Comparison of ENCODE assay signal across 8 cellular contexts in genomic region chr16:2857451-2858244, GRCh38. TPM values are rescaled to one million over a fixed set of nuclear protein-coding genes. Genes with fewer than 3 reads are reported as not detected.
A peak's percentile ranks its signal among the peaks of the same experiment; 100 is the strongest.
DNase-seq lines count a peak whose midpoint lies in the region; ATAC-seq, FAIRE-seq and TF ChIP-seq lines count a peak whose summit lies in the region.
"Had no signal": no experiment of that assay in that cellular context is flagged by ENCODE, and none has a peak within 500 bp of the region (broad histone marks: within the 10 kb centered on the region; RNA-seq: fewer than 3 reads in every experiment).

PRSS22 (minus strand) TSS chr16:2858170; CDS start chr16:2858104, 66 bp downstream.

- H3K27me3 ChIP-seq in H7 (ENCODE audit: control insufficient read depth, insufficient read depth, low read length) (peaks cover 18% of the 10 kb centered on the region; the same call in 1 of the 2 replicates), small intestine (ENCODE audit: control insufficient read depth in 2 of 2, insufficient read depth in 2 of 2, low read length in 2 of 2) (peaks cover 0 to 13% of the 10 kb centered on the region in 2 donors)

- H3K27ac ChIP-seq in small intestine (ENCODE audit: low read depth in 1 of 2, low read length in 1 of 2) = peak within 1 kb of the TSS in 1 of 2 donors; percentile 81

- H3K9me3 Mint-ChIP-seq in glutamatergic neuron (ENCODE audit: unreplicated experiment) = peaks cover 3% of the 10 kb centered on the region

- H3K9me3 ChIP-seq in T-helper 17 cell (ENCODE audit: control insufficient read depth, low read length, poor library complexity, severe bottlenecking) = no peaks in the 10 kb centered on the region
- no peaks in the 10 kb centered on the region for H3K9me3 ChIP-seq in small intestine (ENCODE audit: control insufficient read depth, low read depth)

- H3K4me1 Mint-ChIP-seq in T-helper 17 cell (peaks cover 4% of the 10 kb centered on the region), glutamatergic neuron (ENCODE audit: low read depth, unreplicated experiment) (peaks cover 2% of the 10 kb centered on the region)

- DNase-seq in H7 (peak; percentile 82), T-helper 17 cell (no peak), glutamatergic neuron (peak; percentile 28), small intestine (peak; percentile 53), NCI-H1048 (lab: John Stamatoyannopoulos, UW) (no peak)
- no peak for DNase-seq in effector CD8-positive, alpha-beta T cell (lab: John Stamatoyannopoulos, UW)
- no peak for DNase-seq in stimulated activated CD4-positive, alpha-beta T cell treated with anti-CD3 and anti-CD28 coated beads, Interleukin-1b, Interleukin-23, amount 100 ng/mL, for 48 hours
- DNase-seq: Right ventricle myocardium superior had no signal

- H3K4me3 ChIP-seq in H7 (ENCODE audit: insufficient read depth, low read depth, low read length) (peak within 1 kb of the TSS; percentile 47), small intestine (ENCODE audit: low read depth in 1 of 2, low read length in 2 of 2) (peak within 1 kb of the TSS; percentile 27 to 37)

- no peak for FAIRE-seq in small intestine (lab: Jason Lieb, UNC)

- WGBS in small intestine, 3 donors = 2 to 5% (median 4%) methylated on average over 36 to 42 of the region's 42 CpGs

- H3K36me3 Mint-ChIP-seq in T-helper 17 cell (ENCODE audit: low read depth) = peaks cover 2% of the 10 kb centered on the region
- peaks cover 7% of the 10 kb centered on the region for H3K36me3 Mint-ChIP-seq in glutamatergic neuron (ENCODE audit: unreplicated experiment)

- H3K27me3 Mint-ChIP-seq in T-helper 17 cell (peaks cover 10% of the 10 kb centered on the region), glutamatergic neuron (ENCODE audit: unreplicated experiment) (peaks cover 6% of the 10 kb centered on the region)

- peaks cover 0 to 3% of the 10 kb centered on the region in 2 donors for H3K4me1 ChIP-seq in small intestine (ENCODE audit: control insufficient read depth in 2 of 2, insufficient read depth in 1 of 2, low read depth in 1 of 2, low read length in 1 of 2)

- TF ChIP-seq CTCF in glutamatergic neuron (IDR thresholded peaks at IDR 0.05; ENCODE audit: partially characterized antibody, unreplicated experiment) = no peak

- peak; percentile 60 for ATAC-seq in T-helper 17 cell

- H3K27ac Mint-ChIP-seq in T-helper 17 cell (peak within 1 kb of the TSS; percentile 91), glutamatergic neuron (ENCODE audit: unreplicated experiment) (no peak within 1 kb of the TSS)

- peak within 1 kb of the TSS; percentile 95 for H3K4me3 Mint-ChIP-seq in T-helper 17 cell
- peak within 1 kb of the TSS; percentile 75 for H3K4me3 Mint-ChIP-seq in glutamatergic neuron (ENCODE audit: unreplicated experiment)

- H3K36me3 ChIP-seq in H7 (replicated peaks; ENCODE audit: control insufficient read depth, insufficient read depth, low read length) (no peaks in the 10 kb centered on the region), small intestine (ENCODE audit: control insufficient read depth in 2 of 2, insufficient read depth in 2 of 2, low read length in 2 of 2) (no peaks in the 10 kb centered on the region)

RNA-seq across cellular contexts. Expression of gene PRSS22, which starts in this region (rescaled TPM):
- total RNA-seq in H7 (2014; rRNA removed; shearing (Covaris generic)) = 0.80 and 0.85 TPM in 2 replicates
- total RNA-seq in T-helper 17 cell (under 1 TPM; 0.37 to 0.92 TPM), glutamatergic neuron (ENCODE audit: unreplicated experiment) (not detected)
- polyA plus RNA-seq in small intestine = 1 to 10 TPM in 2 of 3 donors, under 1 TPM in 1; 0.45 to 3.9 (median 1.4) TPM
- total RNA-seq: Right ventricle myocardium superior had no signal

Comparison
In these comparisons a context has a peak if more than half of its experiments do, and no peak if none do; other contexts are left out.
1. Peak in DNase-seq and H3K4me3 ChIP-seq in H7; RNA of the gene not detected or under 1 TPM.
2. Peak in ATAC-seq in T-helper 17 cell; RNA of the gene not detected or under 1 TPM.
3. Peak in DNase-seq in glutamatergic neuron; RNA of the gene not detected or under 1 TPM.